ENCODE assay signal across 8 cellular contexts in genomic region chr14:23061995-23062394, GRCh38. TPM values are rescaled to one million over a fixed set of nuclear protein-coding genes. Genes with fewer than 3 reads are reported as not detected.
DNase-seq lines count a peak whose midpoint lies in the region; ATAC-seq, FAIRE-seq and TF ChIP-seq lines count a peak whose summit lies in the region.

No MANE protein-coding gene starts in this region.

- dilution Hi-C loops in keratinocyte (cut with MboI; ENCODE audit: extremely low pct_ligation_motif_present, low sequenced_read_pairs), result no loop called here

- H3K27ac ChIP-seq in brain microvascular endothelial cell (peak overlapping the region; percentile 12), keratinocyte (ENCODE audit: control insufficient read depth, insufficient read depth, low read length) (peak overlapping the region; percentile 76), thoracic aorta (peak overlapping the region in 1 of 2 donors; percentile 53)

- TF ChIP-seq CTCF in HFFc6 (IDR thresholded peaks at IDR 0.05) (no peak; the same call in 1 of the 2 replicates), brain microvascular endothelial cell (IDR thresholded peaks at IDR 0.05; ENCODE audit: low read depth, low read length, missing control alignments) (peak; percentile 20), keratinocyte (optimal IDR thresholded peaks at IDR 0.05 in 1 of 3, IDR thresholded peaks at IDR 0.05 in 1 of 3, conservative IDR thresholded peaks at IDR 0.05 in 1 of 3; ENCODE audit: extremely low read depth in 1 of 3, insufficient read depth in 2 of 3, low read length in 3 of 3) (peak in 2 of 3 experiments; percentile 15 to 27), thoracic aorta (IDR thresholded peaks at IDR 0.05) (no peak)

- in situ Hi-C loops in brain microvascular endothelial cell (cut with HindIII; ENCODE audit: low pct_ligation_motif_present, low sequenced_read_pairs), result no loop called here

- H3K9me3 ChIP-seq in keratinocyte (ENCODE audit: control insufficient read depth, low read depth, low read length), result no peaks in the 10 kb centered on the region
- no peaks in the 10 kb centered on the region for H3K9me3 ChIP-seq in thoracic aorta

- peaks cover 4% of the 10 kb centered on the region for H3K9me1 ChIP-seq in keratinocyte (ENCODE audit: control insufficient read depth, extremely low read depth, insufficient read depth, low read length)

- peak overlapping the region; percentile 67 for H3K4me2 ChIP-seq in keratinocyte (ENCODE audit: control insufficient read depth, extremely low read depth, insufficient read depth, low read depth, low read length)

- H3K36me3 Mint-ChIP-seq in HFFc6 (ENCODE audit: low read depth), result peaks cover 38% of the 10 kb centered on the region

- DNase-seq in HFFc6 (peak; percentile 90), brain microvascular endothelial cell (peak; percentile 96), keratinocyte (ENCODE audit: low read depth, low spot score) (no peak), thoracic aorta (ENCODE audit: low spot score) (no peak), NCI-H1436 treated with DMSO at 0.1 percent for 48 hours (lab: John Stamatoyannopoulos, UW) (no peak)
- no peak for DNase-seq in activated naive CD4-positive, alpha-beta T cell treated with Interleukin-2 at 50 U/mL for 16 hours

- H3K27me3 ChIP-seq in brain microvascular endothelial cell (replicated peaks) (no peaks in the 10 kb centered on the region), keratinocyte (ENCODE audit: control insufficient read depth, extremely low read depth, insufficient read depth, low read length) (no peaks in the 10 kb centered on the region), thoracic aorta (replicated peaks; ENCODE audit: insufficient read depth) (no peaks in the 10 kb centered on the region)

- H3K4me3 ChIP-seq in brain microvascular endothelial cell (ENCODE audit: low read depth, low read length) (no peak overlapping the region), keratinocyte (ENCODE audit: control insufficient read depth in 2 of 3, extremely low read depth in 1 of 3, insufficient read depth in 2 of 3, low read depth in 1 of 3, low read length in 3 of 3) (peak overlapping the region in 1 of 3 experiments; percentile 34), thoracic aorta (no peak overlapping the region)

- H3K4me3 Mint-ChIP-seq in HFFc6, result peak overlapping the region; percentile 48

- H3K79me2 ChIP-seq in keratinocyte (ENCODE audit: control insufficient read depth, insufficient read depth, low read length), result peaks cover 21% of the 10 kb centered on the region

- no peaks in the 10 kb centered on the region for H3K9me3 Mint-ChIP-seq in HFFc6

- peaks cover 3% of the 10 kb centered on the region for H3K27me3 Mint-ChIP-seq in HFFc6 (ENCODE audit: insufficient read depth)

- peak; percentile 56 for ATAC-seq in thoracic aorta (ENCODE audit: insufficient number of reproducible peaks, low FRiP score, low read depth)
- ATAC-seq in GM19463 (IDR thresholded peaks at IDR 0.05; ENCODE audit: unreplicated experiment), result no peak
- ATAC-seq in HG03025 (IDR thresholded peaks at IDR 0.05; ENCODE audit: low FRiP score, unreplicated experiment), result no peak

- H4K20me1 ChIP-seq in keratinocyte (ENCODE audit: control insufficient read depth, extremely low read depth, insufficient read depth, low read length), result peaks cover 7% of the 10 kb centered on the region

- peaks cover 20% of the 10 kb centered on the region for H3K4me1 ChIP-seq in keratinocyte (ENCODE audit: control insufficient read depth, extremely low read depth, insufficient read depth, low read length)
- peaks cover 7 to 11% of the 10 kb centered on the region in 2 donors for H3K4me1 ChIP-seq in thoracic aorta (ENCODE audit: control insufficient read depth in 1 of 2, low read depth in 2 of 2)

- peak overlapping the region; percentile 82 for H3K27ac Mint-ChIP-seq in HFFc6

- no peak overlapping the region for H2AFZ ChIP-seq in keratinocyte (ENCODE audit: control insufficient read depth, low read length)

- H3K36me3 ChIP-seq in brain microvascular endothelial cell (replicated peaks) (peaks cover 77% of the 10 kb centered on the region), keratinocyte (ENCODE audit: control insufficient read depth in 2 of 2, extremely low read depth in 1 of 2, insufficient read depth in 2 of 2, low read length in 2 of 2) (peaks cover 51 to 62% of the 10 kb centered on the region in 2 experiments), thoracic aorta (peaks cover 62% of the 10 kb centered on the region)

- H3K4me1 Mint-ChIP-seq in HFFc6 (ENCODE audit: low read depth), result peaks cover 57% of the 10 kb centered on the region

- peak overlapping the region; percentile 28 for H3K9ac ChIP-seq in keratinocyte (ENCODE audit: control insufficient read depth, extremely low read depth, insufficient read depth, low read length)

- FAIRE-seq in keratinocyte (lab: Jason Lieb, UNC), result peak; percentile 84

RNA-seq across cellular contexts. Expression of gene CDH24, which starts 4.7 kb away (rescaled TPM):
- total RNA-seq in HFFc6 (2021; fragmentation: NEBNext Ultra II Directional; extraction: Animal tissue kit (Norgen Biotek cat#: 25700)), result 10 to 100 TPM in 1 of 6 experiments, 1 to 10 TPM in 5; 6.4 to 11.2 (median 8.3) TPM
- 3.5 to 5.8 TPM (median 3.9 TPM) in 3 replicates for polyA plus RNA-seq in keratinocyte
- 0.42 TPM for polyA plus RNA-seq in keratinocyte (2011; ENCODE audit: low read depth)
- 1.1 and 1.7 TPM in 2 replicates for polyA plus RNA-seq in keratinocyte (2011; cell fraction: cytosol; rRNA removed)
- polyA plus RNA-seq in keratinocyte (2011; cell fraction: nucleus; rRNA removed), result 21.9 and 31.8 TPM in 2 replicates
- polyA plus RNA-seq in keratinocyte (2012; ENCODE audit: low replicate concordance), result 2.6 and 3.1 TPM in 2 replicates
- 6.6 to 7.7 TPM (median 7.4 TPM) in 3 replicates for polyA minus RNA-seq in keratinocyte
- polyA minus RNA-seq in keratinocyte (2011; cell fraction: cytosol; rRNA and poly(A)+ RNA removed), result 2.5 TPM
- polyA minus RNA-seq in keratinocyte (2011; cell fraction: nucleus; rRNA and poly(A)+ RNA removed), result 5.7 and 6.0 TPM in 2 replicates
- 1 to 10 TPM; 1.1 to 6.2 TPM for total RNA-seq in thoracic aorta

RNA-seq across cellular contexts. Expression of gene PSMB11, which starts 20.0 kb away (rescaled TPM):
- total RNA-seq in HFFc6 (2021; fragmentation: NEBNext Ultra II Directional; extraction: Animal tissue kit (Norgen Biotek cat#: 25700)), result under 1 TPM in 1 of 6 experiments, not detected in 5; 0.12 TPM
- polyA plus RNA-seq in keratinocyte, result not detected in 3 replicates
- not detected for polyA plus RNA-seq in keratinocyte (2011; ENCODE audit: low read depth)
- not detected in 2 replicates for polyA plus RNA-seq in keratinocyte (2011; cell fraction: cytosol; rRNA removed)
- polyA plus RNA-seq in keratinocyte (2011; cell fraction: nucleus; rRNA removed), result not detected in 2 replicates
- not detected in 2 replicates for polyA plus RNA-seq in keratinocyte (2012; ENCODE audit: low replicate concordance)
- polyA minus RNA-seq in keratinocyte, result 1.0 TPM in 1 of 3 replicates, not detected in the others
- not detected for polyA minus RNA-seq in keratinocyte (2011; cell fraction: cytosol; rRNA and poly(A)+ RNA removed)
- not detected in 2 replicates for polyA minus RNA-seq in keratinocyte (2011; cell fraction: nucleus; rRNA and poly(A)+ RNA removed)
- total RNA-seq in thoracic aorta, result not detected

RNA-seq across cellular contexts. Expression of gene PSMB5, which starts 27.3 kb away (rescaled TPM):
- 100 to 1,000 TPM; 221 to 259 (median 241) TPM for total RNA-seq in HFFc6 (2021; fragmentation: NEBNext Ultra II Directional; extraction: Animal tissue kit (Norgen Biotek cat#: 25700))
- polyA plus RNA-seq in keratinocyte, result 285 to 349 TPM (median 292 TPM) in 3 replicates
- 57.4 TPM for polyA plus RNA-seq in keratinocyte (2011; ENCODE audit: low read depth)
- 249 and 261 TPM in 2 replicates for polyA plus RNA-seq in keratinocyte (2011; cell fraction: cytosol; rRNA removed)
- polyA plus RNA-seq in keratinocyte (2011; cell fraction: nucleus; rRNA removed), result 195 and 203 TPM in 2 replicates
- 178 and 212 TPM in 2 replicates for polyA plus RNA-seq in keratinocyte (2012; ENCODE audit: low replicate concordance)
- 128 to 263 TPM (median 217 TPM) in 3 replicates for polyA minus RNA-seq in keratinocyte
- 240 TPM for polyA minus RNA-seq in keratinocyte (2011; cell fraction: cytosol; rRNA and poly(A)+ RNA removed)
- polyA minus RNA-seq in keratinocyte (2011; cell fraction: nucleus; rRNA and poly(A)+ RNA removed), result 73.9 and 89.0 TPM in 2 replicates
- 10 to 100 TPM; 47.4 to 79.7 TPM for total RNA-seq in thoracic aorta

RNA-seq across cellular contexts. Expression of gene ACIN1, which starts 32.9 kb away (rescaled TPM):
- total RNA-seq in HFFc6 (2021; fragmentation: NEBNext Ultra II Directional; extraction: Animal tissue kit (Norgen Biotek cat#: 25700)), result 100 to 1,000 TPM; 128 to 150 (median 142) TPM
- polyA plus RNA-seq in keratinocyte, result 92.0 to 104 TPM (median 96.7 TPM) in 3 replicates
- polyA plus RNA-seq in keratinocyte (2011; ENCODE audit: low read depth), result 38.9 TPM
- 43.4 and 46.3 TPM in 2 replicates for polyA plus RNA-seq in keratinocyte (2011; cell fraction: cytosol; rRNA removed)
- 345 and 378 TPM in 2 replicates for polyA plus RNA-seq in keratinocyte (2011; cell fraction: nucleus; rRNA removed)
- 56.1 and 89.9 TPM in 2 replicates for polyA plus RNA-seq in keratinocyte (2012; ENCODE audit: low replicate concordance)
- polyA minus RNA-seq in keratinocyte, result 69.6 to 117 TPM (median 76.3 TPM) in 3 replicates
- 29.4 TPM for polyA minus RNA-seq in keratinocyte (2011; cell fraction: cytosol; rRNA and poly(A)+ RNA removed)
- 78.8 and 118 TPM in 2 replicates for polyA minus RNA-seq in keratinocyte (2011; cell fraction: nucleus; rRNA and poly(A)+ RNA removed)
- total RNA-seq in thoracic aorta, result 100 to 1,000 TPM; 117 to 154 TPM

RNA-seq across cellular contexts. Expression of gene C14orf119, which starts 33.3 kb away (rescaled TPM):
- 100 to 1,000 TPM in 4 of 6 experiments, 10 to 100 TPM in 2; 85.0 to 117 (median 103) TPM for total RNA-seq in HFFc6 (2021; fragmentation: NEBNext Ultra II Directional; extraction: Animal tissue kit (Norgen Biotek cat#: 25700))
- 73.7 to 117 TPM (median 101 TPM) in 3 replicates for polyA plus RNA-seq in keratinocyte
- polyA plus RNA-seq in keratinocyte (2011; ENCODE audit: low read depth), result 70.3 TPM
- polyA plus RNA-seq in keratinocyte (2011; cell fraction: cytosol; rRNA removed), result 80.2 and 98.9 TPM in 2 replicates
- polyA plus RNA-seq in keratinocyte (2011; cell fraction: nucleus; rRNA removed), result 73.9 and 75.5 TPM in 2 replicates
- polyA plus RNA-seq in keratinocyte (2012; ENCODE audit: low replicate concordance), result 64.6 and 81.2 TPM in 2 replicates
- 41.1 to 143 TPM (median 85.1 TPM) in 3 replicates for polyA minus RNA-seq in keratinocyte
- polyA minus RNA-seq in keratinocyte (2011; cell fraction: cytosol; rRNA and poly(A)+ RNA removed), result 33.8 TPM
- polyA minus RNA-seq in keratinocyte (2011; cell fraction: nucleus; rRNA and poly(A)+ RNA removed), result 18.7 and 35.0 TPM in 2 replicates
- 10 to 100 TPM; 18.0 to 18.4 TPM for total RNA-seq in thoracic aorta

Comparison
In these comparisons a context has a peak if more than half of its experiments do, and no peak if none do; other contexts are left out.
1. DNase-seq: peak in HFFc6 (single experiment) and brain microvascular endothelial cell (single experiment); none in keratinocyte (single experiment), thoracic aorta (single experiment), activated naive CD4-positive, alpha-beta T cell treated with Interleukin-2 at 50 U/mL for 16 hours (single experiment) and NCI-H1436 treated with DMSO at 0.1 percent for 48 hours (single experiment).
2. CTCF ChIP-seq: peak in brain microvascular endothelial cell (single experiment) and keratinocyte (2 of 3); none in HFFc6 (single experiment) and thoracic aorta (single experiment).